Comparison of ENCODE assay signal across 8 cellular contexts in genomic region chr19:48480476-48481190, GRCh38. TPM values are rescaled to one million over a fixed set of nuclear protein-coding genes. Genes with fewer than 3 reads are reported as not detected.
DNase-seq lines count a peak whose midpoint lies in the region; ATAC-seq and TF ChIP-seq lines count a peak whose summit lies in the region.

No MANE protein-coding gene starts in this region.

- TF ChIP-seq CTCF in 22Rv1 (IDR thresholded peaks at IDR 0.05) (no peak), RWPE1 (conservative IDR thresholded peaks at IDR 0.05; ENCODE audit: low read depth) (no peak), adrenal gland (IDR thresholded peaks at IDR 0.05) (no peak), spleen (IDR thresholded peaks at IDR 0.05 in 8 of 11, conservative IDR thresholded peaks at IDR 0.05 in 3 of 11) (peak in 2 of 11 experiments; percentile 9 to 23)

- peaks cover 9 to 20% of the 10 kb centered on the region in 2 donors for H3K4me1 ChIP-seq in adrenal gland (replicated peaks in 1 of 2)
- H3K4me1 ChIP-seq in spleen = peaks cover 5 to 32% (median 20%) of the 10 kb centered on the region in 6 donors

- POLR2A ChIA-PET in RWPE1 (lab: Yijun Ruan, JAX; ENCODE audit: low non-redundant PET) = interaction anchor here (0.6 kb wide), 1 partner anchor 17 kb away, joined by 3 read pairs; no protein-coding TSS in a partner anchor

- TF ChIP-seq POLR2A in adrenal gland (IDR thresholded peaks at IDR 0.05) (no peak), spleen (IDR thresholded peaks at IDR 0.05) (no peak)

- H3K36me3 ChIP-seq in adrenal gland (replicated peaks in 1 of 2) = peaks cover 0 to 26% of the 10 kb centered on the region in 2 donors
- H3K36me3 ChIP-seq in spleen = peaks cover 0 to 42% (median 33%) of the 10 kb centered on the region in 6 donors

- intact Hi-C loops in adrenal gland (cut with DNase I) (no loop called here), spleen (cut with DNase I; ENCODE audit: low total_unique reads) (no loop called here)

- WGBS in adrenal gland, 4 donors = 27 to 50% (median 37%) methylated on average over 42 to 50 of the region's 50 CpGs
- WGBS in spleen, 5 donors = 1 to 12% (median 2%) methylated on average over 46 to 50 of the region's 50 CpGs

- peak overlapping the region in 2 of 4 donors; percentile 1 to 48 for H3K4me3 ChIP-seq in adrenal gland
- H3K4me3 ChIP-seq in spleen = peak overlapping the region; percentile 32 to 67 (median 48)

- CTCF ChIA-PET in RWPE1 (lab: Yijun Ruan, JAX) = interaction anchor here (0.6 kb wide), 1 partner anchor 18 kb away, joined by 3 read pairs; no protein-coding TSS in a partner anchor

- DNase-seq in RWPE1 (ENCODE audit: low spot score) (no peak), adrenal gland (no peak), hepatic stellate cell (ENCODE audit: low spot score) (peak; percentile 56), spleen (peak; percentile 91), cortex of kidney (lab: John Stamatoyannopoulos, UW) (no peak), H4 (ENCODE audit: low spot score) (no peak)

- H3K27me3 ChIP-seq in adrenal gland (no peaks in the 10 kb centered on the region), spleen (replicated peaks in 1 of 7) (no peaks in the 10 kb centered on the region)

- ATAC-seq in HG03439 (IDR thresholded peaks at IDR 0.05; ENCODE audit: unreplicated experiment) = no peak

- peak overlapping the region; percentile 77 for H3K27ac ChIP-seq in 22Rv1
- peak overlapping the region; percentile 78 for H3K27ac ChIP-seq in RWPE1
- peak overlapping the region in 4 of 5 donors; percentile 38 to 71 (median 58) for H3K27ac ChIP-seq in adrenal gland
- H3K27ac ChIP-seq in spleen = peak overlapping the region; percentile 70 to 90 (median 84)

- H3K9me3 ChIP-seq in adrenal gland (replicated peaks in 1 of 3) (no peaks in the 10 kb centered on the region), spleen (no peaks in the 10 kb centered on the region)

RNA-seq across cellular contexts. Expression of gene CYTH2, which starts 11.5 kb away (rescaled TPM):
- 10 to 100 TPM; 28.5 to 93.5 (median 54.2) TPM for total RNA-seq in adrenal gland
- polyA plus RNA-seq in adrenal gland = 10 to 100 TPM; 26.3 to 91.7 (median 51.8) TPM
- 10 to 100 TPM; 31.4 to 66.4 (median 48.2) TPM for total RNA-seq in spleen
- polyA plus RNA-seq in spleen = 10 to 100 TPM; 22.6 to 44.1 (median 24.6) TPM
- 44.1 and 47.8 TPM in 2 replicates for total RNA-seq in H4 (2014; rRNA removed; shearing (Covaris generic))

RNA-seq across cellular contexts. Expression of gene KCNJ14, which starts 25.3 kb away (rescaled TPM):
- total RNA-seq in adrenal gland (under 1 TPM; 0.09 to 0.83 (median 0.43) TPM), spleen (1 to 10 TPM in 2 of 7 donors, under 1 TPM in 5; 0.43 to 1.4 (median 0.93) TPM)
- polyA plus RNA-seq in adrenal gland (under 1 TPM; 0.16 to 0.56 (median 0.34) TPM), spleen (under 1 TPM; 0.26 to 0.61 (median 0.38) TPM)
- 0.23 and 0.41 TPM in 2 replicates for total RNA-seq in H4 (2014; rRNA removed; shearing (Covaris generic))

RNA-seq across cellular contexts. Expression of gene LMTK3, which starts 31.0 kb away (rescaled TPM):
- 1 to 10 TPM in 7 of 8 donors, under 1 TPM in 1; 0.06 to 4.4 (median 2.6) TPM for total RNA-seq in adrenal gland
- polyA plus RNA-seq in adrenal gland = 10 to 100 TPM in 1 of 3 donors, 1 to 10 TPM in 1, under 1 TPM in 1; 0.57 to 15.1 (median 2.3) TPM
- 1 to 10 TPM in 6 of 7 donors, under 1 TPM in 1; 0.69 to 4.2 (median 1.5) TPM for total RNA-seq in spleen
- 1 to 10 TPM in 1 of 3 donors, under 1 TPM in 2; 0.29 to 1.1 (median 0.37) TPM for polyA plus RNA-seq in spleen
- 0.43 TPM in 1 of 2 replicates, not detected in the other for total RNA-seq in H4 (2014; rRNA removed; shearing (Covaris generic))

RNA-seq across cellular contexts. Expression of gene GRWD1, which starts 34.9 kb away (rescaled TPM):
- 10 to 100 TPM in 7 of 8 donors, 1 to 10 TPM in 1; 8.5 to 48.4 (median 28.2) TPM for total RNA-seq in adrenal gland
- 10 to 100 TPM in 1 of 3 donors, 1 to 10 TPM in 2; 6.6 to 15.7 (median 7.5) TPM for polyA plus RNA-seq in adrenal gland
- 10 to 100 TPM; 24.3 to 34.5 (median 26.0) TPM for total RNA-seq in spleen
- 10 to 100 TPM in 1 of 3 donors, 1 to 10 TPM in 2; 5.5 to 14.7 (median 9.5) TPM for polyA plus RNA-seq in spleen
- total RNA-seq in H4 (2014; rRNA removed; shearing (Covaris generic)) = 54.8 and 65.5 TPM in 2 replicates

Comparison
In these comparisons a context has a peak if more than half of its experiments do, and no peak if none do; other contexts are left out.
1. DNase-seq: peak in hepatic stellate cell (single experiment) and spleen (single experiment); none in RWPE1 (single experiment), adrenal gland (0 of 7), cortex of kidney (single experiment) and H4 (single experiment).
2. Peak in every context shown above with its lines, with median percentiles within 50 percentile points of each other: H3K27ac ChIP-seq.